In genomic region chr11:1012291-1012690, GRCh38 we compare ENCODE assay signal across 7 cellular contexts. TPM values are rescaled to one million over a fixed set of nuclear protein-coding genes. Genes with fewer than 3 reads are reported as not detected.
"Had no signal": no experiment of that assay in that cellular context is flagged by ENCODE, and none has a peak within 500 bp of the region (broad histone marks: within the 10 kb centered on the region; RNA-seq: fewer than 3 reads in every experiment).

No MANE protein-coding gene starts in this region.

- H3K27ac ChIP-seq: GM23248 had no signal

- H3K4me3 Mint-ChIP-seq: H9 had no signal

- DNase-seq: GM23248, H9, HCEC 1CT, IMR-90, KG1 had no signal

- H2AFZ ChIP-seq: GM23248 had no signal

- H3K4me1 Mint-ChIP-seq: H9 had no signal

- H3K4me3 ChIP-seq: GM23248, K562 had no signal

- H3K9ac ChIP-seq: GM23248 had no signal

- H3K27ac Mint-ChIP-seq: H9 had no signal

RNA-seq across cellular contexts. Expression of gene MUC6, which starts 24.2 kb away (rescaled TPM):
- total RNA-seq: GM23248, H1, H9, IMR-90, K562 had no signal
- polyA plus RNA-seq: GM23248, H1, IMR-90, K562 had no signal
